1 cellular context compared by ENCODE assay signal in genomic region chr1:6624712-6625578, GRCh38.
TF ChIP-seq lines count a peak whose summit lies in the region.

THAP3 (plus strand) TSS chr1:6624868; CDS start chr1:6625219, 351 bp downstream.

TF ChIP-seq in HepG2, 621 proteins besides CTCF, POLR2A, EP300 and RAD21 (continued from another document and continues in another):
- TF ChIP-seq ZNF574 (CRISPR knock-in tag; IDR thresholded peaks at IDR 0.05) (peak; percentile 77; the same call in 1 of the 2 replicates), ZBTB4 (CRISPR knock-in tag; IDR thresholded peaks at IDR 0.05; ENCODE audit: borderline replicate concordance) (no peak), ZKSCAN8 (CRISPR knock-in tag; IDR thresholded peaks at IDR 0.05; ENCODE audit: borderline replicate concordance) (no peak; the same call in 1 of the 2 replicates), ONECUT2 (CRISPR knock-in tag; IDR thresholded peaks at IDR 0.05) (no peak), EED (CRISPR knock-in tag; IDR thresholded peaks at IDR 0.05) (no peak), NR3C1 (CRISPR knock-in tag; IDR thresholded peaks at IDR 0.05) (no peak), ARNT (IDR thresholded peaks at IDR 0.05) (no peak), ZFP36 (IDR thresholded peaks at IDR 0.05; ENCODE audit: borderline replicate concordance, low read depth, low read length, partially characterized antibody) (no peak), ARID4A (CRISPR knock-in tag; IDR thresholded peaks at IDR 0.05; ENCODE audit: borderline replicate concordance) (peak; percentile 60; the same call in 1 of the 2 replicates), XRCC5 (optimal IDR thresholded peaks at IDR 0.05; ENCODE audit: low read length) (no peak), KMT2A (CRISPR knock-in tag; IDR thresholded peaks at IDR 0.05) (no peak), ZNF281 (CRISPR knock-in tag; IDR thresholded peaks at IDR 0.05; ENCODE audit: borderline replicate concordance) (no peak), THYN1 (CRISPR knock-in tag; IDR thresholded peaks at IDR 0.05; ENCODE audit: borderline replicate concordance, low read depth) (no peak), NFAT5 (CRISPR knock-in tag; IDR thresholded peaks at IDR 0.05) (no peak), ZNF75D (CRISPR knock-in tag; IDR thresholded peaks at IDR 0.05; ENCODE audit: borderline replicate concordance) (no peak), CHD2 (IDR thresholded peaks at IDR 0.05; ENCODE audit: low read depth, low read length) (peak; percentile 2; the same call in 1 of the 2 replicates), MTF2 (CRISPR knock-in tag; IDR thresholded peaks at IDR 0.05; ENCODE audit: borderline replicate concordance) (no peak), HBP1 (CRISPR knock-in tag; IDR thresholded peaks at IDR 0.05; ENCODE audit: low read depth) (no peak), ZNF572 (CRISPR knock-in tag; IDR thresholded peaks at IDR 0.05) (no peak), ZC3H13 (CRISPR knock-in tag; IDR thresholded peaks at IDR 0.05) (peak; percentile 87), FOXP1 (IDR thresholded peaks at IDR 0.05) (no peak), FOXP1 (CRISPR knock-in tag; IDR thresholded peaks at IDR 0.05) (no peak), RCOR2 (CRISPR knock-in tag; IDR thresholded peaks at IDR 0.05) (no peak), CHCHD3 (CRISPR knock-in tag; IDR thresholded peaks at IDR 0.05) (no peak; the same call in 1 of the 2 replicates), ZNF780A (CRISPR knock-in tag; IDR thresholded peaks at IDR 0.05) (no peak), ZBTB49 (CRISPR knock-in tag; IDR thresholded peaks at IDR 0.05; ENCODE audit: borderline replicate concordance) (no peak), ZBTB37 (CRISPR knock-in tag; IDR thresholded peaks at IDR 0.05) (no peak), NFKB2 (CRISPR knock-in tag; IDR thresholded peaks at IDR 0.05; ENCODE audit: borderline replicate concordance) (peak; percentile 62; the same call in 1 of the 2 replicates), ZFP90 (CRISPR knock-in tag; IDR thresholded peaks at IDR 0.05; ENCODE audit: borderline replicate concordance) (no peak), ZMYM2 (CRISPR knock-in tag; IDR thresholded peaks at IDR 0.05) (no peak), KDM1A (CRISPR knock-in tag; IDR thresholded peaks at IDR 0.05) (no peak), KLF13 (CRISPR knock-in tag; IDR thresholded peaks at IDR 0.05) (no peak)
